15 cellular contexts compared by ENCODE assay signal in the genomic region with DNA sequence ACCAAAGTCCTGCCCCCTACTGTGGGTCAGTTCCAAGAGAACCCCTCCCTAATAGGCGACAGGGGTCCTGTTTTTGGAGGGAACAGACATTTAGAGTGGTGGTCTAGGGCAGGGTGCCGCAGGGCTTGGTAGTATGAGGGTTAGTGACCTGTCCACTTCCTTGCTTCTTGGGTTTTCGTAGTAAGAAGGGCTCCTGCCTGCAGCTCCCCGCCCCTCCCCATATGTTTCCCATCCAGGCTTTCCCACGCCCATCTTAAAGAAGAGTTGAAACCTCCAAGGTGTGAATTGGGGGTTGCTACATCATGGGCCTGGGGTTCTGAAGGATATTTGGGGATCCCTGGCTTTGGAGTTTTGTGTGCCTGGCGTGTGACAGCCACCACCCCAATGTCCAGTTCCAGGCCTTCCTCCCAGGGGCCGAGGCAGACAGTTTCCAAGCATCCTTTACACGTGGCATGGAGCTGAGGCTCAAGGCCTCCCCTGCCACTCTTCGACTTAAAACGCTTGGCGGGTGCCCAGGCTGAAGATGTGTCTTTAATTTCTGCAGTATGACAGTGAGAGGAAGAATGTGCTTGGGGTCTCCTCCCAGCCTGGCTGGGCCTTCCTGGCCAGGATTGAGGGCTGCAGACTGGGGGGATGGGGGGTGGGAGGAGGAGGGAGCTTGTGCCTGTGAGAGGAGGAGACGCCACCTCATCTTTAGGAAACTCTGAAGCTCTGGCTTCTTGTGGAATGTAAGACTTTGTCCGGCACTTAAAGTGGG. TPM values are rescaled to one million over a fixed set of nuclear protein-coding genes. Genes with fewer than 3 reads are reported as not detected.
DNase-seq lines count a peak whose midpoint lies in the region; ATAC-seq and TF ChIP-seq lines count a peak whose summit lies in the region.
"Had no signal": no experiment of that assay in that cellular context is flagged by ENCODE, and none has a peak within 500 bp of the region (broad histone marks: within the 10 kb centered on the region; RNA-seq: fewer than 3 reads in every experiment).

No MANE protein-coding gene starts in this region.

- CTCF ChIA-PET in RWPE1 (lab: Yijun Ruan, JAX), result interaction anchor here (0.6 to 5.7 kb wide), 5 partner anchors 34 to 279 kb away, joined by 3 to 104 read pairs (median 6); no protein-coding TSS in a partner anchor

- DNase-seq in right atrium auricular region (ENCODE audit: low spot score) (no peak), left ventricle myocardium inferior (no peak), esophagus muscularis mucosa (ENCODE audit: extremely low spot score) (no peak), ovary (peak in 4 of 5 donors; percentile 44 to 61 (median 59)), Kasumi-1 (lab: John Stamatoyannopoulos, UW) (no peak), RWPE1 (ENCODE audit: low spot score) (no peak), islet precursor cell (no peak)
- DNase-seq: ACHN, caudate nucleus, foreskin melanocyte, NCI-H2171 treated with DMSO at 0.1 percent for 48 hours, PC-9 had no signal

- TF ChIP-seq EP300 in esophagus muscularis mucosa (IDR thresholded peaks at IDR 0.05), result no peak
- TF ChIP-seq EP300 in ovary (IDR thresholded peaks at IDR 0.05), result no peak

- peak overlapping the region; percentile 16 to 43 for H3K27ac ChIP-seq in right atrium auricular region
- H3K27ac ChIP-seq in left ventricle myocardium inferior (replicated peaks), result no peak overlapping the region
- H3K27ac ChIP-seq in esophagus muscularis mucosa (replicated peaks in 1 of 4), result peak overlapping the region; percentile 42 to 94 (median 59)
- H3K27ac ChIP-seq in ovary, result peak overlapping the region; percentile 16 to 95
- no peak overlapping the region for H3K27ac ChIP-seq in RWPE1
- H3K27ac ChIP-seq: PC-9 had no signal

- TF ChIP-seq POLR2A in esophagus muscularis mucosa (IDR thresholded peaks at IDR 0.05; ENCODE audit: low read depth) (no peak), ovary (IDR thresholded peaks at IDR 0.05) (no peak)

- H3K36me3 ChIP-seq in right atrium auricular region (peaks cover 7% of the 10 kb centered on the region), left ventricle myocardium inferior (no peaks in the 10 kb centered on the region), esophagus muscularis mucosa (no peaks in the 10 kb centered on the region), ovary (no peaks in the 10 kb centered on the region)

- no peak for ATAC-seq in GM18873 (IDR thresholded peaks at IDR 0.05; ENCODE audit: low FRiP score, unreplicated experiment)
- ATAC-seq: K562 had no signal

- POLR2A ChIA-PET in RWPE1 (lab: Yijun Ruan, JAX; ENCODE audit: low non-redundant PET), result no interaction called here

- WGBS in esophagus muscularis mucosa, result 70% methylated on average over 13 of the region's 13 CpGs
- WGBS in ovary, 3 donors, result 35 to 43% (median 42%) methylated on average over 13 of the region's 13 CpGs

- TF ChIP-seq CTCF in right atrium auricular region (IDR thresholded peaks at IDR 0.05), result no peak
- no peak for TF ChIP-seq CTCF in left ventricle myocardium inferior (IDR thresholded peaks at IDR 0.05; ENCODE audit: borderline replicate concordance)
- TF ChIP-seq CTCF in esophagus muscularis mucosa (IDR thresholded peaks at IDR 0.05), result no peak
- TF ChIP-seq CTCF in ovary (IDR thresholded peaks at IDR 0.05), result no peak
- TF ChIP-seq CTCF in RWPE1 (conservative IDR thresholded peaks at IDR 0.05; ENCODE audit: low read depth), result no peak

- intact Hi-C loops in left ventricle myocardium inferior (cut with micrococcal nuclease), result loop anchor here (5.0 kb wide), 1 partner anchor 69 kb away; the partner anchor contains the start of gene TMEM92
- intact Hi-C loops in esophagus muscularis mucosa (cut with DNase I), result no loop called here
- intact Hi-C loops in ovary (cut with DNase I), result no loop called here

- H3K4me1 ChIP-seq in right atrium auricular region (peaks cover 0 to 35% of the 10 kb centered on the region in 2 donors), left ventricle myocardium inferior (peaks cover 50% of the 10 kb centered on the region), esophagus muscularis mucosa (peaks cover 20 to 91% (median 63%) of the 10 kb centered on the region in 4 donors), ovary (ENCODE audit: insufficient read depth) (peaks cover 28% of the 10 kb centered on the region)

- H3K27me3 ChIP-seq in right atrium auricular region (no peaks in the 10 kb centered on the region), left ventricle myocardium inferior (ENCODE audit: low read depth) (peaks cover 90% of the 10 kb centered on the region), esophagus muscularis mucosa (peaks cover 0 to 15% (median 3%) of the 10 kb centered on the region in 4 donors), ovary (no peaks in the 10 kb centered on the region)

- no peaks in the 10 kb centered on the region for H3K9me3 ChIP-seq in right atrium auricular region
- H3K9me3 ChIP-seq in left ventricle myocardium inferior (replicated peaks), result no peaks in the 10 kb centered on the region
- H3K9me3 ChIP-seq in esophagus muscularis mucosa, result no peaks in the 10 kb centered on the region
- no peaks in the 10 kb centered on the region for H3K9me3 ChIP-seq in ovary

- no peak overlapping the region for H3K4me3 ChIP-seq in right atrium auricular region
- H3K4me3 ChIP-seq in left ventricle myocardium inferior, result no peak overlapping the region
- H3K4me3 ChIP-seq in esophagus muscularis mucosa, result no peak overlapping the region
- H3K4me3 ChIP-seq in ovary, result no peak overlapping the region
- H3K4me3 ChIP-seq: K562, PC-9 had no signal

RNA-seq across cellular contexts. Expression of gene COL1A1, which starts 2.3 kb away (rescaled TPM):
- total RNA-seq in right atrium auricular region, result 100 to 1,000 TPM in 1 of 2 donors, 10 to 100 TPM in 1; 19.8 to 180 TPM
- 45.8 TPM for total RNA-seq in left ventricle myocardium inferior
- 100 to 1,000 TPM in 1 of 4 donors, 10 to 100 TPM in 3; 20.7 to 123 (median 41.5) TPM for total RNA-seq in esophagus muscularis mucosa
- 1,000 to 10,000 TPM in 1 of 7 donors, 100 to 1,000 TPM in 5, 10 to 100 TPM in 1; 71.2 to 1,087 (median 550) TPM for total RNA-seq in ovary
- 100 to 1,000 TPM; 260 to 321 TPM for polyA plus RNA-seq in ovary

RNA-seq across cellular contexts. Expression of gene SGCA, which starts 38.0 kb away (rescaled TPM):
- 100 to 1,000 TPM; 120 to 207 TPM for total RNA-seq in right atrium auricular region
- 137 TPM for total RNA-seq in left ventricle myocardium inferior
- 100 to 1,000 TPM in 1 of 4 donors, 10 to 100 TPM in 3; 72.7 to 145 (median 82.8) TPM for total RNA-seq in esophagus muscularis mucosa
- total RNA-seq in ovary, result 1 to 10 TPM in 5 of 7 donors, under 1 TPM in 2; 0.48 to 3.4 (median 1.2) TPM
- 1 to 10 TPM; 2.2 to 3.4 TPM for polyA plus RNA-seq in ovary
- total RNA-seq: K562, PC-9, renal cortical epithelial cell had no signal
- polyA plus RNA-seq: K562 had no signal

RNA-seq across cellular contexts. Expression of gene PPP1R9B, which starts 53.3 kb away (rescaled TPM):
- 10 to 100 TPM; 16.9 to 24.2 TPM for total RNA-seq in right atrium auricular region
- 33.0 TPM for total RNA-seq in left ventricle myocardium inferior
- total RNA-seq in esophagus muscularis mucosa, result 10 to 100 TPM; 20.2 to 46.3 (median 37.5) TPM
- 100 to 1,000 TPM in 1 of 7 donors, 10 to 100 TPM in 6; 14.8 to 109 (median 75.4) TPM for total RNA-seq in ovary
- 10 to 100 TPM; 17.8 to 33.0 TPM for polyA plus RNA-seq in ovary

Comparison
In these comparisons a context has a peak if more than half of its experiments do, and no peak if none do; other contexts are left out.
1. H3K27ac ChIP-seq: peak in right atrium auricular region (2 of 2), esophagus muscularis mucosa (4 of 4) and ovary (2 of 2); none in left ventricle myocardium inferior (single experiment) and RWPE1 (single experiment).
2. DNase-seq: peak in ovary (4 of 5); none in right atrium auricular region (single experiment), left ventricle myocardium inferior (single experiment), esophagus muscularis mucosa (single experiment), Kasumi-1 (0 of 2), RWPE1 (single experiment) and islet precursor cell (single experiment).
3. RNA of gene SGCA, which starts 38.0 kb away (total RNA-seq): 120 to 207 TPM in right atrium auricular region, 137 TPM in left ventricle myocardium inferior (single experiment) and 72.7 to 145 TPM in esophagus muscularis mucosa; 0.48 to 3.4 TPM in ovary; every median in the first group is over 10 times any median in the second.